1 cellular context compared by ENCODE assay signal in the genomic region with DNA sequence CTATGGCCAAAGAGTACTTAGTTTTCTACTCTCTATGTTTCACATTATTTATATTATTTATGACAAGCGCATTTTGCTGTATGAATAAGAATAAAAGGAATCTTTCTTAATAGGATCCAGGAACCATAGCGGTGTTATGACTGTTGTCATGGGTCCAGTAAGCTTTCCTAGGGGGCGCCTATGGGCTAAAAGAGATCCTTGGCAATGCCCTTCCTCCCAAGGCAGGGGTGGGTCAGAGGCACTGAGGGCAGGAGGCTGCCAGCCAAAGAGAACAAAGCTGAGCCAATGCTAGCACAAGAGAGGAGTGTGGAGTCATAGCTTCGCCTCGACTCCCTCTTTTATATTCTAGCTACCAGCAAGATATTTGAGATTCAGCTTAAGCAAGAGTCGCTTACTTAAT.
TF ChIP-seq lines count a peak whose summit lies in the region.

No MANE protein-coding gene starts in this region.

TF ChIP-seq in SK-N-SH, 30 proteins besides CTCF, POLR2A, EP300 and RAD21 (continued from another document):
- TF ChIP-seq, protein P1, sequence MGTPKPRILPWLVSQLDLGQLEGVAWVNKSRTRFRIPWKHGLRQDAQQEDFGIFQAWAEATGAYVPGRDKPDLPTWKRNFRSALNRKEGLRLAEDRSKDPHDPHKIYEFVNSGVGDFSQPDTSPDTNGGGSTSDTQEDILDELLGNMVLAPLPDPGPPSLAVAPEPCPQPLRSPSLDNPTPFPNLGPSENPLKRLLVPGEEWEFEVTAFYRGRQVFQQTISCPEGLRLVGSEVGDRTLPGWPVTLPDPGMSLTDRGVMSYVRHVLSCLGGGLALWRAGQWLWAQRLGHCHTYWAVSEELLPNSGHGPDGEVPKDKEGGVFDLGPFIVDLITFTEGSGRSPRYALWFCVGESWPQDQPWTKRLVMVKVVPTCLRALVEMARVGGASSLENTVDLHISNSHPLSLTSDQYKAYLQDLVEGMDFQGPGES (IDR thresholded peaks at IDR 0.05; ENCODE audit: low read depth, low read length): no peak
